Comparison of ENCODE assay signal across 8 cellular contexts in the genomic region with DNA sequence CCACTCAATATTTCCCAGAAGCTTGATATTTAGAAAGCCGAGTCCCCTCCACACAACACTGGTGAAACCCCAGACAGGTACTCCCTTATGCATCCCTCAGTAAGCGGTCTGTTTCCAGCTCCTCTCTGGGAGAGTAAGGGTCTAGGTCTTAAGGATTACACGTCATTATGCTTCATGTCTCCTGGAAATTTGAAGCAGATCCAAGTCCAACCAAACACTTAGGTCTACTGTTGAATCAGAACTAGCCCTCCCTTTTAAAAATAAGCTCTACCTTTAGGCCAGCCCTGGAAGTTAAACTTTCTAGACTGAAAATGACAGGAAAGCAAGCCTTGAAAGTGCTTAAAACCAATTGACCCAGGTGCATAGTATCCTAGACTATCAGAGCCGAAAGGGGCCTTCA. TPM values are rescaled to one million over a fixed set of nuclear protein-coding genes. Genes with fewer than 3 reads are reported as not detected.
DNase-seq lines count a peak whose midpoint lies in the region; ATAC-seq and TF ChIP-seq lines count a peak whose summit lies in the region.

No MANE protein-coding gene starts in this region.

- intact Hi-C loops in left ventricle myocardium inferior (cut with micrococcal nuclease) (no loop called here), left cardiac atrium (cut with DNase I) (no loop called here), natural killer cell (cut with micrococcal nuclease) (no loop called here), vagina (cut with DNase I) (no loop called here)

- H3K9me3 Mint-ChIP-seq in natural killer cell, result no peaks in the 10 kb centered on the region

- H3K27ac ChIP-seq in left ventricle myocardium inferior (replicated peaks) (peak overlapping the region; percentile 93), vagina (peak overlapping the region; percentile 94)

- DNase-seq in left ventricle myocardium inferior (no peak), left cardiac atrium (no peak), choroid plexus epithelial cell (ENCODE audit: low read depth) (peak; percentile 50), natural killer cell (no peak), vagina (ENCODE audit: extremely low spot score in 2 of 2) (no peak), occipital lobe (lab: John Stamatoyannopoulos, UW) (no peak)

- H3K4me3 ChIP-seq in left ventricle myocardium inferior (peak overlapping the region; percentile 94), choroid plexus epithelial cell (ENCODE audit: low read depth, low read length) (no peak overlapping the region), vagina (peak overlapping the region in 1 of 2 donors; percentile 97)

- H3K27me3 ChIP-seq in left ventricle myocardium inferior (ENCODE audit: low read depth) (no peaks in the 10 kb centered on the region), vagina (no peaks in the 10 kb centered on the region)

- no peaks in the 10 kb centered on the region for H3K27me3 Mint-ChIP-seq in natural killer cell (ENCODE audit: low read depth in 2 of 2)

- TF ChIP-seq POLR2A in vagina (IDR thresholded peaks at IDR 0.05), result no peak

- H3K4me3 Mint-ChIP-seq in natural killer cell, result peak overlapping the region; percentile 78

- TF ChIP-seq CTCF in left ventricle myocardium inferior (IDR thresholded peaks at IDR 0.05; ENCODE audit: borderline replicate concordance), result no peak
- no peak for TF ChIP-seq CTCF in choroid plexus epithelial cell (conservative IDR thresholded peaks at IDR 0.05; ENCODE audit: low read depth, low read length)
- no peak for TF ChIP-seq CTCF in natural killer cell (IDR thresholded peaks at IDR 0.05)
- TF ChIP-seq CTCF in vagina (IDR thresholded peaks at IDR 0.05), result no peak

- H3K36me3 ChIP-seq in left ventricle myocardium inferior (peaks cover 19% of the 10 kb centered on the region), vagina (peaks cover 0 to 14% of the 10 kb centered on the region in 2 donors)

- no peaks in the 10 kb centered on the region for H3K9me3 ChIP-seq in left ventricle myocardium inferior (replicated peaks)
- no peaks in the 10 kb centered on the region for H3K9me3 ChIP-seq in vagina

- ATAC-seq in left cardiac atrium (no peak), natural killer cell (no peak), GM19452 (IDR thresholded peaks at IDR 0.05; ENCODE audit: unreplicated experiment) (no peak), HG02870 (IDR thresholded peaks at IDR 0.05; ENCODE audit: unreplicated experiment) (no peak)

- peak overlapping the region; percentile 64 to 90 for H3K27ac Mint-ChIP-seq in natural killer cell

- H3K4me1 Mint-ChIP-seq in natural killer cell, result peaks cover 49 to 74% of the 10 kb centered on the region in 2 donors

- H3K4me1 ChIP-seq in left ventricle myocardium inferior, result peaks cover 86% of the 10 kb centered on the region
- H3K4me1 ChIP-seq in vagina, result peaks cover 81% of the 10 kb centered on the region

- no peaks in the 10 kb centered on the region for H3K36me3 Mint-ChIP-seq in natural killer cell

RNA-seq across cellular contexts. Expression of a gene that starts 1.5 kb away (rescaled TPM):
- total RNA-seq in left ventricle myocardium inferior (354 TPM), left cardiac atrium (100 to 1,000 TPM; 364 to 404 TPM), natural killer cell (100 to 1,000 TPM; 178 to 207 (median 192) TPM), vagina (269 TPM), occipital lobe (132 TPM)

RNA-seq across cellular contexts. Expression of a gene that starts 5.5 kb away (rescaled TPM):
- total RNA-seq in left ventricle myocardium inferior (18.4 TPM), left cardiac atrium (10 to 100 TPM; 41.1 to 46.6 TPM), natural killer cell (under 1 TPM; 0.31 to 0.78 (median 0.41) TPM), vagina (100 TPM), occipital lobe (4.5 TPM)

RNA-seq across cellular contexts. Expression of a gene that starts 13.6 kb away (rescaled TPM):
- total RNA-seq in left ventricle myocardium inferior (2.9 TPM), left cardiac atrium (1 to 10 TPM; 3.0 to 4.3 TPM), natural killer cell (1 to 10 TPM; 3.7 to 4.0 (median 3.8) TPM), vagina (9.3 TPM), occipital lobe (6.2 TPM)

RNA-seq across cellular contexts. Expression of a gene that starts 21.5 kb away (rescaled TPM):
- total RNA-seq in left ventricle myocardium inferior (10.0 TPM), left cardiac atrium (10 to 100 TPM in 1 of 2 donors, 1 to 10 TPM in 1; 8.4 to 12.0 TPM), natural killer cell (10 to 100 TPM in 2 of 3 donors, 1 to 10 TPM in 1; 10.0 to 12.0 (median 10.8) TPM), vagina (8.8 TPM), occipital lobe (17.5 TPM)

RNA-seq across cellular contexts. Expression of a gene that starts 40.2 kb away (rescaled TPM):
- 31.4 TPM for total RNA-seq in left ventricle myocardium inferior
- total RNA-seq in left cardiac atrium, result 10 to 100 TPM; 39.1 to 66.5 TPM
- total RNA-seq in natural killer cell, result 10 to 100 TPM; 64.9 to 81.1 (median 79.2) TPM
- total RNA-seq in vagina, result 53.3 TPM
- total RNA-seq in occipital lobe, result 7.8 TPM
